ENCODE assay signal across 9 cellular contexts in genomic region chr5:88881566-88881965, GRCh38. TPM values are rescaled to one million over a fixed set of nuclear protein-coding genes. Genes with fewer than 3 reads are reported as not detected.
DNase-seq lines count a peak whose midpoint lies in the region; ATAC-seq and TF ChIP-seq lines count a peak whose summit lies in the region.
"Had no signal": no experiment of that assay in that cellular context is flagged by ENCODE, and none has a peak within 500 bp of the region (broad histone marks: within the 10 kb centered on the region; RNA-seq: fewer than 3 reads in every experiment).

No MANE protein-coding gene starts in this region.

- H3K9ac ChIP-seq in rectal smooth muscle tissue (ENCODE audit: low read length): peak overlapping the region; percentile 46

- H3K27ac ChIP-seq in rectal smooth muscle tissue (ENCODE audit: low read depth, low read length): peak overlapping the region; percentile 88

- peak; percentile 30 for ATAC-seq in GM18511 (IDR thresholded peaks at IDR 0.05; ENCODE audit: unreplicated experiment)

- H3K27me3 ChIP-seq in rectal smooth muscle tissue (ENCODE audit: control insufficient read depth, insufficient read depth, low read length): no peaks in the 10 kb centered on the region

- no peaks in the 10 kb centered on the region for H3K36me3 ChIP-seq in rectal smooth muscle tissue (ENCODE audit: control insufficient read depth, insufficient read depth, low read length)

- TF ChIP-seq POLR2A in erythroblast (IDR thresholded peaks at IDR 0.05; ENCODE audit: low read length): no peak

- DNase-seq in M059J (ENCODE audit: low read depth) (peak; percentile 42), erythroblast (lab: John Stamatoyannopoulos, UW) (peak; percentile 15 to 19), middle frontal gyrus (ENCODE audit: extremely low spot score, low spot score) (no peak), ecto neural progenitor cell (ENCODE audit: low spot score) (no peak), HUDEP-2 (lab: John Stamatoyannopoulos, UW; ENCODE audit: unreplicated experiment in 76 of 76) (no peak), GM19238 (ENCODE audit: insufficient read length, low spot score) (no peak)
- DNase-seq: T-helper 1 cell had no signal

- peaks cover 6% of the 10 kb centered on the region for H3K4me1 ChIP-seq in rectal smooth muscle tissue (ENCODE audit: control insufficient read depth, insufficient read depth, low read length)

- H3K4me3 ChIP-seq in rectal smooth muscle tissue (ENCODE audit: low read length): peak overlapping the region; percentile 75

RNA-seq across cellular contexts. Expression of gene MEF2C, which starts 1.4 kb away (rescaled TPM):
- total RNA-seq in M059J (2014; rRNA removed; shearing (Covaris generic)): 7.6 and 7.7 TPM in 2 replicates

Comparison
In these comparisons a context has a peak if more than half of its experiments do, and no peak if none do; other contexts are left out.
1. DNase-seq: peak in M059J (single experiment) and erythroblast (2 of 2); none in middle frontal gyrus (single experiment), ecto neural progenitor cell (single experiment), HUDEP-2 (0 of 76) and GM19238 (single experiment).